Comparison of ENCODE assay signal across 14 cellular contexts in genomic region chr6:169800116-169800667, GRCh38. TPM values are rescaled to one million over a fixed set of nuclear protein-coding genes. Genes with fewer than 3 reads are reported as not detected.
DNase-seq lines count a peak whose midpoint lies in the region; ATAC-seq and TF ChIP-seq lines count a peak whose summit lies in the region.
"Had no signal": no experiment of that assay in that cellular context is flagged by ENCODE, and none has a peak within 500 bp of the region (broad histone marks: within the 10 kb centered on the region; RNA-seq: fewer than 3 reads in every experiment).

No MANE protein-coding gene starts in this region.

- CTCF ChIA-PET in SK-N-SH (lab: Yijun Ruan, JAX) (interaction anchor here (0.9 to 10.9 kb wide), 4 partner anchors 11 to 48 kb away, joined by 3 to 80 read pairs (median 4); no protein-coding TSS in a partner anchor), Calu3 (lab: Charles Lee) (interaction anchor here (0.6 to 1.3 kb wide), 2 partner anchors 10 to 204 kb away, joined by 4 read pairs; no protein-coding TSS in a partner anchor)

- ATAC-seq in SK-N-SH treated with all-trans-retinoic acid at 6 μM for 48 hours = no peak
- ATAC-seq: CD8-positive, alpha-beta T cell had no signal

- H3K4me2 ChIP-seq in SK-N-SH = peak overlapping the region; percentile 15; the same call in 1 of the 2 replicates

- DNase-seq in SK-N-SH (no peak), amniotic epithelial cell (ENCODE audit: low read depth) (peak; percentile 24), islet precursor cell (peak; percentile 49), spleen (peak; percentile 32), Calu3 (no peak), germinal center (ENCODE audit: low spot score) (no peak)
- DNase-seq in activated T-cell treated with anti-CD3 and anti-CD28 coated beads, Interleukin-2, amount 50 U/mL, for 48 hours = no peak
- DNase-seq: activated B cell treated with CpG ODN at 0.5 μM for 24 hours; activated naive CD8-positive, alpha-beta T cell treated with anti-CD3 and anti-CD28 coated beads, Interleukin-2, amount 10 ng/mL, durations not matched to agents 7 days and 5 days; CD8-positive, alpha-beta T cell; erythroblast; NCI-H1105 treated with DMSO at 0.1 percent for 48 hours had no signal

- H3K27me3 Mint-ChIP-seq in Calu3 (ENCODE audit: unreplicated experiment) = peaks cover 45% of the 10 kb centered on the region

- TF ChIP-seq CTCF in SK-N-SH (IDR thresholded peaks at IDR 0.05) (no peak), spleen (IDR thresholded peaks at IDR 0.05 in 8 of 11, conservative IDR thresholded peaks at IDR 0.05 in 3 of 11) (no peak), Calu3 (IDR thresholded peaks at IDR 0.05; ENCODE audit: unreplicated experiment) (no peak)

- H3K4me1 Mint-ChIP-seq in Calu3 (ENCODE audit: low read depth, unreplicated experiment) = peaks cover 6% of the 10 kb centered on the region

- H3K9me3 ChIP-seq in SK-N-SH = no peaks in the 10 kb centered on the region
- no peaks in the 10 kb centered on the region for H3K9me3 ChIP-seq in spleen

- H3K9me3 Mint-ChIP-seq in Calu3 (ENCODE audit: low read depth, unreplicated experiment) = no peaks in the 10 kb centered on the region
- H3K9me3 Mint-ChIP-seq: activated B cell treated with CpG ODN at 0.5 μM for 24 hours; CD8-positive, alpha-beta T cell; stimulated activated memory B cell treated with anti-CD40 and anti-IgM and Interleukin-4, amounts not matched to agents 10 μg/mL and 1 μg/mL and 100 μg/mL, for 72 hours had no signal

- H3K9me2 ChIP-seq in SK-N-SH = no peaks in the 10 kb centered on the region

- H3F3A ChIP-seq in SK-N-SH (replicated peaks; ENCODE audit: insufficient read depth) = no peaks in the 10 kb centered on the region

- POLR2A ChIA-PET in SK-N-SH (lab: Yijun Ruan, JAX) = no interaction called here

- H3K4me3 Mint-ChIP-seq in Calu3 (ENCODE audit: low read depth, unreplicated experiment) = no peak overlapping the region
- H3K4me3 Mint-ChIP-seq: activated B cell treated with CpG ODN at 0.5 μM for 24 hours; activated naive CD8-positive, alpha-beta T cell treated with anti-CD3 and anti-CD28 coated beads, Interleukin-2, amount 10 ng/mL, durations not matched to agents 7 days and 5 days; CD8-positive, alpha-beta T cell; stimulated activated memory B cell treated with anti-CD40 and anti-IgM and Interleukin-4, amounts not matched to agents 10 μg/mL and 1 μg/mL and 100 μg/mL, for 72 hours had no signal

- 0 out of 2 replicates have a peak, but pooled peaks cover 6% of the 10 kb centered on the region for H3K27me3 ChIP-seq in SK-N-SH (ENCODE audit: insufficient read depth)
- peaks cover 0 to 58% (median 4%) of the 10 kb centered on the region in 7 donors for H3K27me3 ChIP-seq in spleen (replicated peaks in 1 of 7)

- no peak for TF ChIP-seq EP300 in SK-N-SH (IDR thresholded peaks at IDR 0.05; ENCODE audit: borderline replicate concordance in 1 of 2, low read depth in 1 of 2, low read length in 1 of 2)

- no peak overlapping the region for H3K27ac Mint-ChIP-seq in Calu3 (ENCODE audit: unreplicated experiment)
- H3K27ac Mint-ChIP-seq: activated B cell treated with CpG ODN at 0.5 μM for 24 hours; activated naive CD8-positive, alpha-beta T cell treated with anti-CD3 and anti-CD28 coated beads, Interleukin-2, amount 10 ng/mL, durations not matched to agents 7 days and 5 days; CD8-positive, alpha-beta T cell; stimulated activated memory B cell treated with anti-CD40 and anti-IgM and Interleukin-4, amounts not matched to agents 10 μg/mL and 1 μg/mL and 100 μg/mL, for 72 hours had no signal

- 75% methylated on average over 8 of the region's 9 CpGs for WGBS in SK-N-SH (ENCODE audit: low lambda C conversion rate)
- 74 to 89% (median 81%) methylated on average over 9 of the region's 9 CpGs for WGBS in spleen, 5 donors

- H3K4me3 ChIP-seq in SK-N-SH (ENCODE audit: low read depth in 2 of 2, low read length in 1 of 2) (no peak overlapping the region), spleen (no peak overlapping the region)

- no peaks in the 10 kb centered on the region for H3K36me3 Mint-ChIP-seq in Calu3 (ENCODE audit: insufficient read depth, unreplicated experiment)
- H3K36me3 Mint-ChIP-seq: activated naive CD8-positive, alpha-beta T cell treated with anti-CD3 and anti-CD28 coated beads, Interleukin-2, amount 10 ng/mL, durations not matched to agents 7 days and 5 days; CD8-positive, alpha-beta T cell; stimulated activated memory B cell treated with anti-CD40 and anti-IgM and Interleukin-4, amounts not matched to agents 10 μg/mL and 1 μg/mL and 100 μg/mL, for 72 hours had no signal

- H3K4me1 ChIP-seq in SK-N-SH (ENCODE audit: control insufficient read depth in 1 of 2, insufficient read depth in 2 of 2, low read depth in 1 of 2, low read length in 1 of 2) (no peaks in the 10 kb centered on the region; a peak in 1 of 4 replicates), spleen (peaks cover 0 to 15% (median 3%) of the 10 kb centered on the region in 6 donors)

- H4K20me1 ChIP-seq in SK-N-SH (ENCODE audit: insufficient read depth) = no peaks in the 10 kb centered on the region

- H2AFZ ChIP-seq in SK-N-SH (ENCODE audit: low read depth) = 0 out of 2 replicates have a peak overlapping the region, but pooled peaks have one; percentile 14

- H3K27ac ChIP-seq in SK-N-SH (ENCODE audit: low read depth in 2 of 2, low read length in 1 of 2) = no peak overlapping the region
- H3K27ac ChIP-seq in spleen = no peak overlapping the region

- intact Hi-C loops in spleen (cut with DNase I; ENCODE audit: low total_unique reads) (no loop called here), Calu3 (cut with micrococcal nuclease; ENCODE audit: unreplicated experiment) (no loop called here)

- H3K79me2 ChIP-seq in SK-N-SH (ENCODE audit: insufficient read depth) = no peaks in the 10 kb centered on the region

- TF ChIP-seq POLR2A in spleen (IDR thresholded peaks at IDR 0.05) = no peak

- H3K9ac ChIP-seq in SK-N-SH = no peak overlapping the region

- H3K36me3 ChIP-seq in SK-N-SH (replicated peaks in 1 of 2; ENCODE audit: control insufficient read depth in 1 of 2, insufficient read depth in 2 of 2, low read length in 1 of 2) (no peaks in the 10 kb centered on the region), spleen (no peaks in the 10 kb centered on the region)

- no TSS peak for BruUV-seq in Calu3 (replicated peaks; lab: Mats Ljungman, UMichigan)

- no peak for TF ChIP-seq RAD21 in SK-N-SH (IDR thresholded peaks at IDR 0.05; ENCODE audit: low read length)

TF ChIP-seq in SK-N-SH, 30 proteins besides CTCF, POLR2A, EP300 and RAD21 (continues in another document):
- TF ChIP-seq RXRA (IDR thresholded peaks at IDR 0.05; ENCODE audit: borderline replicate concordance, low read depth) = no peak
- no peak for TF ChIP-seq POLR2AphosphoS5 (IDR thresholded peaks at IDR 0.05; ENCODE audit: low read depth, low read length)
- TF ChIP-seq SIN3A (IDR thresholded peaks at IDR 0.05; ENCODE audit: borderline replicate concordance, low read depth, low read length) = no peak
- TF ChIP-seq EZH2phosphoT487 (IDR thresholded peaks at IDR 0.05; ENCODE audit: borderline replicate concordance, low read depth) = no peak
- TF ChIP-seq CHD2 (IDR thresholded peaks at IDR 0.05; ENCODE audit: low read length, partially characterized antibody) = no peak
- TF ChIP-seq SMC3 (IDR thresholded peaks at IDR 0.05; ENCODE audit: low read depth, low read length) = no peak
- no peak for TF ChIP-seq ELF1 (IDR thresholded peaks at IDR 0.05)

TF ChIP-seq in SK-N-SH treated with all-trans-retinoic acid at 6 μM for 48 hours, 23 proteins besides CTCF, POLR2A, EP300 and RAD21 (continues in another document):
- TF ChIP-seq ESRRG (CRISPR knock-in tag; IDR thresholded peaks at IDR 0.05) (no peak), OSR1 (CRISPR knock-in tag; IDR thresholded peaks at IDR 0.05) (no peak), ZNF565 (CRISPR knock-in tag; conservative IDR thresholded peaks at IDR 0.05; ENCODE audit: low read depth) (no peak), RARB (CRISPR knock-in tag; IDR thresholded peaks at IDR 0.05) (no peak), TSHZ2 (CRISPR knock-in tag; IDR thresholded peaks at IDR 0.05) (no peak), ZFP30 (CRISPR knock-in tag; IDR thresholded peaks at IDR 0.05) (no peak), PPARA (CRISPR knock-in tag; IDR thresholded peaks at IDR 0.05; ENCODE audit: borderline replicate concordance) (no peak)

RNA-seq across cellular contexts. Expression of gene ERMARD, which starts 48.8 kb away (rescaled TPM):
- polyA plus RNA-seq in SK-N-SH (2012; rRNA removed) (43.2 and 51.3 TPM in 2 replicates), spleen (10 to 100 TPM; 48.3 to 87.3 (median 57.4) TPM)
- 19.0 and 23.5 TPM in 2 replicates for polyA plus RNA-seq in SK-N-SH (2012; cell fraction: cytosol; rRNA removed)
- polyA plus RNA-seq in SK-N-SH (2012; cell fraction: nucleus; rRNA removed) = 241 and 346 TPM in 2 replicates
- total RNA-seq in spleen (10 to 100 TPM; 23.1 to 37.8 (median 30.9) TPM), Calu3 (2022) (16.2 and 22.0 TPM in 2 replicates)

RNA-seq across cellular contexts. Expression of gene DYNLT2, which starts 48.8 kb away (rescaled TPM):
- polyA plus RNA-seq in SK-N-SH (2012; rRNA removed) (0.81 and 1.3 TPM in 2 replicates), spleen (1 to 10 TPM; 3.5 to 3.9 (median 3.6) TPM)
- 0.52 and 0.53 TPM in 2 replicates for polyA plus RNA-seq in SK-N-SH (2012; cell fraction: cytosol; rRNA removed)
- polyA plus RNA-seq in SK-N-SH (2012; cell fraction: nucleus; rRNA removed) = 3.5 and 3.8 TPM in 2 replicates
- total RNA-seq in spleen (1 to 10 TPM; 2.8 to 3.8 (median 3.7) TPM), Calu3 (2022) (2.7 and 3.4 TPM in 2 replicates)

Comparison
In these comparisons a context has a peak if more than half of its experiments do, and no peak if none do; other contexts are left out.
1. DNase-seq: peak in amniotic epithelial cell (single experiment), islet precursor cell (single experiment) and spleen (single experiment); none in SK-N-SH (single experiment), activated T-cell treated with anti-CD3 and anti-CD28 coated beads, Interleukin-2, amount 50 U/mL, for 48 hours (0 of 2), Calu3 (single experiment) and germinal center (single experiment).